Comparison of ENCODE assay signal across 21 cellular contexts in the genomic region with DNA sequence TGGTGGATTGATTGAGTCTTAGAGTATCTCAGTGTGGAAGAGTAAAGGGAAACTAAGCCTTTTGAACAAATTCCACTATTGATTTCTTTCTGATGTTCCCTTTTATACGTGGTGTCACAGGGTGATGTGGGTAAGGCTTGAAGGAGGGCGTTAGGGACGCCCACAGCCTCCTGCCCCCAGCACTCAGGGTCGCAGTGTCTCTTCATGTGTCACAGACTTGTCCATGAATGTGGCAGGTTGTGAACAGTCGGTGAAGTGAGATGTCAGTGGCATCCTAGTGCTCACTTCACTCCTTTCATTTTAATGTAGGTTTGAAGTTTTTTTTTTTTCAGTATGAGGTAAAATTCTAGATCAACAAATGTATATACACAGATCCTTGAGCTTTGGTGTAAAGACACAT.
"Had no signal": no experiment of that assay in that cellular context is flagged by ENCODE, and none has a peak within 500 bp of the region (broad histone marks: within the 10 kb centered on the region; RNA-seq: fewer than 3 reads in every experiment).

No MANE protein-coding gene starts in this region.

- H2AFZ ChIP-seq: hepatocyte had no signal

- H3K9me3 ChIP-seq: esophagus squamous epithelium, pancreas had no signal

- H3K4me2 ChIP-seq: hepatocyte, smooth muscle cell had no signal

- H3K9me3 Mint-ChIP-seq: mesothelial cell of epicardium, natural killer cell, neural crest cell had no signal

- H3K4me3 ChIP-seq: dorsolateral prefrontal cortex, esophagus squamous epithelium, hepatocyte, pancreas, smooth muscle cell had no signal

- H3K27ac ChIP-seq: esophagus squamous epithelium, foreskin keratinocyte, hepatocyte, pancreas had no signal

- H3K4me1 Mint-ChIP-seq: mesothelial cell of epicardium, natural killer cell had no signal

- H3K4me3 Mint-ChIP-seq: mesothelial cell of epicardium, natural killer cell, neural crest cell had no signal

- H3K27me3 Mint-ChIP-seq: progenitor cell of endocrine pancreas had no signal

- H3K27ac Mint-ChIP-seq: mesothelial cell of epicardium, natural killer cell, progenitor cell of endocrine pancreas had no signal

- DNase-seq: cortex of kidney; dorsolateral prefrontal cortex; effector CD8-positive, alpha-beta T cell; esophagus squamous epithelium; foreskin keratinocyte; head of caudate nucleus; kidney glomerular epithelial cell; mammary epithelial cell; natural killer cell; nucleus accumbens; pancreas; right cardiac atrium; stimulated activated CD4-positive, alpha-beta T cell treated with anti-CD3 and anti-CD28 coated beads, Interleukin-2, amount 100 ng/mL, for 48 hours; stimulated activated naive CD4-positive, alpha-beta T cell treated with Interleukin-2 at 50 U/mL for 16 hours; trophoblast cell had no signal

- ATAC-seq: foreskin keratinocyte, left lobe of liver, natural killer cell, pancreas, right cardiac atrium had no signal

- H3K4me1 ChIP-seq: esophagus squamous epithelium, foreskin keratinocyte, pancreas had no signal

- H3K27me3 ChIP-seq: dorsolateral prefrontal cortex, esophagus squamous epithelium, foreskin keratinocyte, hepatocyte, pancreas had no signal
